11 cellular contexts compared by ENCODE assay signal in the genomic region with DNA sequence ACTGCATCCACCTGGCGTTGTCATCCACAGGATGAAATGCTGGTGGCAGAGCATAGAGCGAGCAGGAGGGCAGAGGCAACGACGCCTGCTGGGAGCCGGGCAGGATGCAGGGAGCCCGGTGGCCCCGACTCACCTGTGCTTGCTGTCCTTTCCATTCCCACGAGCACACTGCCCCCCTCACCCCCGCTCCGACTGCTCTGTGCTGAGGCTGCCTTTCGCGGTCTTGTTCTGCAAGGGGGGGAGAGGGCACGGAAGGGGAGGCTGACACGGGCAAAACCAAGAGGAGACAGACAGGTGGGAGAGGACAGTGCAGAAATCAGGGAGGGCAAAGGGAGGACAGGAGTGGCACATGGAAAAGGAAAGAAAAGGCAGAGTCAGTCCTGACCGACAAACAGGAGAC. TPM values are rescaled to one million over a fixed set of nuclear protein-coding genes. Genes with fewer than 3 reads are reported as not detected.
"Had no signal": no experiment of that assay in that cellular context is flagged by ENCODE, and none has a peak within 500 bp of the region (broad histone marks: within the 10 kb centered on the region; RNA-seq: fewer than 3 reads in every experiment).

No MANE protein-coding gene starts in this region.

- DNase-seq: cortex of kidney had no signal

- H3K9me3 ChIP-seq: heart left ventricle, psoas muscle, right lobe of liver, thoracic aorta, transverse colon had no signal

- H3K9me3 Mint-ChIP-seq: naive thymus-derived CD4-positive, alpha-beta T cell; nephron progenitor cell; stimulated activated effector memory CD8-positive, alpha-beta T cell treated with anti-CD3 and anti-CD28 coated beads, Interleukin-12 subunit alpha, Interleukin-12 subunit beta, amount 100 ng/mL, for 72 hours; stimulated activated naive CD8-positive, alpha-beta T cell treated with anti-CD3 and anti-CD28 coated beads, Interleukin-15, Interleukin-2, amounts not matched to agents 100 ng/mL and 50 ng/mL, for 24 hours had no signal

- H3K27me3 ChIP-seq: dorsolateral prefrontal cortex, heart left ventricle, right lobe of liver, transverse colon had no signal

- H3K4me3 Mint-ChIP-seq: naive thymus-derived CD4-positive, alpha-beta T cell; nephron progenitor cell; stimulated activated effector memory CD8-positive, alpha-beta T cell treated with anti-CD3 and anti-CD28 coated beads, Interleukin-12 subunit alpha, Interleukin-12 subunit beta, amount 100 ng/mL, for 72 hours; stimulated activated naive CD8-positive, alpha-beta T cell treated with anti-CD3 and anti-CD28 coated beads, Interleukin-15, Interleukin-2, amounts not matched to agents 100 ng/mL and 50 ng/mL, for 24 hours had no signal

- H3K27ac ChIP-seq: heart left ventricle, psoas muscle, right lobe of liver, thoracic aorta, transverse colon had no signal

- H3K27ac Mint-ChIP-seq: nephron progenitor cell; stimulated activated naive CD8-positive, alpha-beta T cell treated with anti-CD3 and anti-CD28 coated beads, Interleukin-15, Interleukin-2, amounts not matched to agents 100 ng/mL and 50 ng/mL, for 24 hours had no signal

- H3K27me3 Mint-ChIP-seq: naive thymus-derived CD4-positive, alpha-beta T cell; stimulated activated naive CD8-positive, alpha-beta T cell treated with anti-CD3 and anti-CD28 coated beads, Interleukin-15, Interleukin-2, amounts not matched to agents 100 ng/mL and 50 ng/mL, for 24 hours had no signal

- H3K4me3 ChIP-seq: dorsolateral prefrontal cortex, heart left ventricle, psoas muscle, right lobe of liver, thoracic aorta, transverse colon had no signal

RNA-seq across cellular contexts. Expression of a gene that starts 37.9 kb away (rescaled TPM):
- total RNA-seq: thoracic aorta had no signal
